In the genomic region with DNA sequence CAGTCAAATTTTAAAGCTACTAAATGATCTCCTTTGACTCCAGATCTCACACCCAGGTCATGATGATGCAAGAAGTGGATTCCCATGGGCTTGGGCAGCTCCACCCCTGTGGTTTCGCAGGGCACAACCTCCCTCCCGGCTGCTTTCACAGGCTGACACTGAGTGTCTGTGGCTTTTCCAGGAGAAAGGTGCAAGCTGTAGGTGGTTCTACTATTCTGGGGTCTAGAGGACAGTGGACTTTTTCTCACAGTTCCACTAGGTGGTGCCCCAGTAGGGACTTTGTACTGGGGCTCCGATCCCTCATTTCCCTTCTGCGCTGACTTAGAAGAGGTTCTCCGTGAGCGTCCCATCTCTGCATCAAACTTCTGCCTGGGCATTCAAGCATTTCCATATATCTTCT, we compare ENCODE assay signal across 19 cellular contexts.
DNase-seq lines count a peak whose midpoint lies in the region; ATAC-seq, FAIRE-seq and TF ChIP-seq lines count a peak whose summit lies in the region.
"Had no signal": no experiment of that assay in that cellular context is flagged by ENCODE, and none has a peak within 500 bp of the region (broad histone marks: within the 10 kb centered on the region; RNA-seq: fewer than 3 reads in every experiment).

No MANE protein-coding gene starts in this region.

- no peak overlapping the region for H3K4me3 ChIP-seq in HepG2 (replicated peaks in 1 of 3; ENCODE audit: insufficient read depth in 1 of 3, low read depth in 2 of 3, low read length in 3 of 3)
- H3K4me3 ChIP-seq in right lobe of liver = no peak overlapping the region
- H3K4me3 ChIP-seq in fibroblast of pulmonary artery (replicated peaks; ENCODE audit: low read depth, low read length) = no peak overlapping the region
- no peak overlapping the region for H3K4me3 ChIP-seq in testis
- H3K4me3 ChIP-seq: body of pancreas, gastroesophageal sphincter, mucosa of descending colon, SK-N-MC, thoracic aorta had no signal

- H3K27ac ChIP-seq in HepG2 (ENCODE audit: extremely low read length, insufficient read depth, low read length) (no peak overlapping the region), right lobe of liver (no peak overlapping the region), testis (no peak overlapping the region)
- H3K27ac ChIP-seq: body of pancreas, gastroesophageal sphincter, KMS-11, parathyroid adenoma, SK-N-MC, thoracic aorta had no signal

- in situ Hi-C loops in HepG2 (cut with HindIII; ENCODE audit: extremely low pct_ligation_motif_present, low pct_unique_long_range_greater_than_20kb) = no loop called here

- 78% methylated on average over 4 of the region's 6 CpGs for WGBS in HepG2 (ENCODE audit: low lambda C conversion rate)
- WGBS in right lobe of liver (ENCODE audit: insufficient coverage, low coverage, low lambda C conversion rate, missing lambda C conversion rate) = 62% methylated on average over 3 of the region's 6 CpGs
- WGBS in testis, 2 donors = 89 to 98% methylated on average over 6 of the region's 6 CpGs

- H3K4me1 ChIP-seq in HepG2 (ENCODE audit: insufficient read depth, low read length) (no peaks in the 10 kb centered on the region), right lobe of liver (no peaks in the 10 kb centered on the region), testis (no peaks in the 10 kb centered on the region)
- H3K4me1 ChIP-seq: body of pancreas, gastroesophageal sphincter, parathyroid adenoma had no signal

- TF ChIP-seq RAD21 in HepG2 (CRISPR knock-in tag; IDR thresholded peaks at IDR 0.05) = no peak

- TF ChIP-seq POLR2A in HepG2 (IDR thresholded peaks at IDR 0.05; ENCODE audit: insufficient read depth in 1 of 2, low read depth in 2 of 2, low read length in 2 of 2) = no peak
- no peak for TF ChIP-seq POLR2A in right lobe of liver (IDR thresholded peaks at IDR 0.05)
- no peak for TF ChIP-seq POLR2A in testis (IDR thresholded peaks at IDR 0.05)

- no peak overlapping the region for H2AFZ ChIP-seq in HepG2 (ENCODE audit: low read length)
- H2AFZ ChIP-seq: parathyroid adenoma had no signal

- H4K20me1 ChIP-seq in HepG2 (ENCODE audit: insufficient read depth, low read length) = no peaks in the 10 kb centered on the region

- TF ChIP-seq EP300 in HepG2 (IDR thresholded peaks at IDR 0.05; ENCODE audit: low read depth in 2 of 2, low read length in 2 of 2) = no peak
- no peak for TF ChIP-seq EP300 in HepG2 (CRISPR knock-in tag; IDR thresholded peaks at IDR 0.05; ENCODE audit: borderline replicate concordance)

- H3K36me3 ChIP-seq in HepG2 (replicated peaks in 1 of 2; ENCODE audit: control insufficient read depth in 1 of 2, insufficient read depth in 2 of 2, low read length in 2 of 2) = no peaks in the 10 kb centered on the region
- H3K36me3 ChIP-seq in right lobe of liver = no peaks in the 10 kb centered on the region
- no peaks in the 10 kb centered on the region for H3K36me3 ChIP-seq in testis (ENCODE audit: low read depth, missing control alignments)
- H3K36me3 ChIP-seq: gastroesophageal sphincter, thoracic aorta had no signal

- no peak overlapping the region for H3K4me2 ChIP-seq in HepG2 (ENCODE audit: low read depth, low read length)
- H3K4me2 ChIP-seq: KMS-11 had no signal

- intact Hi-C loops in HepG2 (cut with micrococcal nuclease; ENCODE audit: unreplicated experiment) (loop anchor here (1.0 kb wide), 1 partner anchor 177 kb away; no protein-coding TSS in a partner anchor), right lobe of liver (cut with DNase I) (no loop called here), testis (cut with DNase I; ENCODE audit: low total_unique reads) (no loop called here)

- no peak for FAIRE-seq in HepG2 (lab: Jason Lieb, UNC)

- H3K9me3 ChIP-seq in HepG2 (ENCODE audit: low read length) (no peaks in the 10 kb centered on the region), right lobe of liver (no peaks in the 10 kb centered on the region), testis (no peaks in the 10 kb centered on the region)
- H3K9me3 ChIP-seq: body of pancreas, gastroesophageal sphincter, mucosa of descending colon, thoracic aorta had no signal

- no peak for TF ChIP-seq CTCF in HepG2 (CRISPR knock-in tag; IDR thresholded peaks at IDR 0.05)
- TF ChIP-seq CTCF in right lobe of liver (IDR thresholded peaks at IDR 0.05) = no peak
- TF ChIP-seq CTCF in fibroblast of pulmonary artery (IDR thresholded peaks at IDR 0.05; ENCODE audit: low read length, missing control alignments) = peak; percentile 21
- no peak for TF ChIP-seq CTCF in testis (IDR thresholded peaks at IDR 0.05)

- no TSS peak for BruUV-seq in HepG2 (replicated peaks; lab: Mats Ljungman, UMichigan)

- no peaks in the 10 kb centered on the region for H3K79me2 ChIP-seq in HepG2 (ENCODE audit: insufficient read depth, low read length)
- H3K79me2 ChIP-seq: parathyroid adenoma had no signal

- DNase-seq in HepG2 (ENCODE audit: low spot score) (peak; percentile 2), right lobe of liver (no peak), RPMI8226 (peak; percentile 4), fibroblast of pulmonary artery (ENCODE audit: low read depth) (no peak), GDM1 (lab: John Stamatoyannopoulos, UW) (no peak), dedifferentiated amniotic fluid mesenchymal stem cell (ENCODE audit: extremely low spot score) (no peak), testis (no peak)
- DNase-seq: activated B cell treated with CpG ODN at 0.5 μM for 24 hours; activated CD8-positive, alpha-beta memory T cell treated with anti-CD3 and anti-CD28 coated beads, Interleukin-2, amount 10 ng/mL, durations not matched to agents 7 days and 5 days; activated naive CD4-positive, alpha-beta T cell; body of pancreas; NCI-H187 had no signal

- no peak overlapping the region for H3K9ac ChIP-seq in HepG2 (ENCODE audit: insufficient read depth, low read depth, low read length)
- H3K9ac ChIP-seq: KMS-11, parathyroid adenoma had no signal

- POLR2A ChIA-PET in HepG2 (lab: Yijun Ruan, JAX) = no interaction called here

- H3K27me3 ChIP-seq in HepG2 (ENCODE audit: control insufficient read depth in 1 of 2, insufficient read depth in 2 of 2, low read length in 2 of 2) = no peaks in the 10 kb centered on the region
- H3K27me3 ChIP-seq in right lobe of liver = no peaks in the 10 kb centered on the region
- no peaks in the 10 kb centered on the region for H3K27me3 ChIP-seq in testis
- H3K27me3 ChIP-seq: body of pancreas, gastroesophageal sphincter had no signal

- ATAC-seq in HepG2 (peak; percentile 66), right lobe of liver (no peak), GM18858 (IDR thresholded peaks at IDR 0.05; ENCODE audit: unreplicated experiment) (no peak)
- ATAC-seq: activated CD8-positive, alpha-beta memory T cell treated with anti-CD3 and anti-CD28 coated beads, Interleukin-2, amount 10 ng/mL, durations not matched to agents 7 days and 5 days; body of pancreas; gastroesophageal sphincter; mucosa of descending colon had no signal

- CTCF ChIA-PET in HepG2 (lab: Yijun Ruan, JAX; ENCODE audit: low intra/inter-chr PET ratio, low total read pairs) = no interaction called here

TF ChIP-seq in HepG2, 621 proteins besides CTCF, POLR2A, EP300 and RAD21:
- no peak for TF ChIP-seq KAT2B (IDR thresholded peaks at IDR 0.05; ENCODE audit: borderline replicate concordance, low read depth, low read length)
- no peak for TF ChIP-seq ZNF652 (CRISPR knock-in tag; IDR thresholded peaks at IDR 0.05; ENCODE audit: borderline replicate concordance, low read depth)
- TF ChIP-seq ZIK1 (CRISPR knock-in tag; IDR thresholded peaks at IDR 0.05; ENCODE audit: borderline replicate concordance, low read depth) = no peak
- TF ChIP-seq ZNF746 (CRISPR knock-in tag; IDR thresholded peaks at IDR 0.05) = no peak
- TF ChIP-seq, protein P1, sequence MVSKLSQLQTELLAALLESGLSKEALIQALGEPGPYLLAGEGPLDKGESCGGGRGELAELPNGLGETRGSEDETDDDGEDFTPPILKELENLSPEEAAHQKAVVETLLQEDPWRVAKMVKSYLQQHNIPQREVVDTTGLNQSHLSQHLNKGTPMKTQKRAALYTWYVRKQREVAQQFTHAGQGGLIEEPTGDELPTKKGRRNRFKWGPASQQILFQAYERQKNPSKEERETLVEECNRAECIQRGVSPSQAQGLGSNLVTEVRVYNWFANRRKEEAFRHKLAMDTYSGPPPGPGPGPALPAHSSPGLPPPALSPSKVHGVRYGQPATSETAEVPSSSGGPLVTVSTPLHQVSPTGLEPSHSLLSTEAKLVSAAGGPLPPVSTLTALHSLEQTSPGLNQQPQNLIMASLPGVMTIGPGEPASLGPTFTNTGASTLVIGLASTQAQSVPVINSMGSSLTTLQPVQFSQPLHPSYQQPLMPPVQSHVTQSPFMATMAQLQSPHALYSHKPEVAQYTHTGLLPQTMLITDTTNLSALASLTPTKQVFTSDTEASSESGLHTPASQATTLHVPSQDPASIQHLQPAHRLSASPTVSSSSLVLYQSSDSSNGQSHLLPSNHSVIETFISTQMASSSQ (IDR thresholded peaks at IDR 0.05; ENCODE audit: low read depth) = no peak
- TF ChIP-seq, protein P1 (CRISPR knock-in tag; IDR thresholded peaks at IDR 0.05; ENCODE audit: borderline replicate concordance) = no peak
- TF ChIP-seq SRY (CRISPR knock-in tag; IDR thresholded peaks at IDR 0.05) = no peak
- TF ChIP-seq ZNF543 (CRISPR knock-in tag; IDR thresholded peaks at IDR 0.05) = no peak
- TF ChIP-seq HNRNPK (IDR thresholded peaks at IDR 0.05; ENCODE audit: low read depth, low read length, poor library complexity, severe bottlenecking) = no peak

Comparison
In these comparisons a context has a peak if more than half of its experiments do, and no peak if none do; other contexts are left out.
1. DNase-seq: peak in HepG2 (single experiment) and RPMI8226 (single experiment); none in right lobe of liver (0 of 3), fibroblast of pulmonary artery (single experiment), GDM1 (single experiment), dedifferentiated amniotic fluid mesenchymal stem cell (single experiment) and testis (single experiment).